ENCODE assay signal across 4 cellular contexts in the genomic region with DNA sequence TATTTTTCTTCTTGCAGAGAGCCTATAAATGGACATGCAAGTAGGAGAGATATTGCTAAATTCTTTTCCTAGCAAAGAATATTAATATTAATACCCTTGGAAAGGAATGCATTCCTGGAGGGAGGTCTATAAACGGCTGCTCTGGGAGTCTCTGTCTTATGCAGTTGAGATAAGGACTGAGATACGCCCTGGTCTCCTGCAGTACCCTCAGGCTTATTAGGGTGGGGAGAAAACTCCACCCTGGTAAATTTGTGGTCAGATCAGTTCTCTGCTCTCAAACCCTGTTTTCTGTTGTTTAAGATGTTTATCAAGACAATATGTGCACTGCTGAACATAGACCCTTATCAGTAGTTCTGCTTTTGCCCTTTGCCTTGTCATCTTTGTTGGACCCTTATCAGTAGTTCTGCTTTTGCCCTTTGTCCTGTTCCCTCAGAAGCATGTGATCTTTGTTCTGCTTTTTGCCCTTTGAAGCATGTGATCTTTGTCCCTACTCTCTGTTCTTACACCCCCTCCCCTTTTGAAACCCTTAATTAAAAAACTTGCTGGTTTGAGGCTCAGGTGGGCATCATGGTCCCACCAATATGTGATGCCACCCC. TPM values are rescaled to one million over a fixed set of nuclear protein-coding genes. Genes with fewer than 3 reads are reported as not detected.
"Had no signal": no experiment of that assay in that cellular context is flagged by ENCODE, and none has a peak within 500 bp of the region (broad histone marks: within the 10 kb centered on the region; RNA-seq: fewer than 3 reads in every experiment).

No MANE protein-coding gene starts in this region.

RNA-seq across cellular contexts. Expression of a gene that starts 10.4 kb away (rescaled TPM):
- total RNA-seq: HT-29; LHCN-M2; PC-3; T-helper 1 cell treated with Interleukin-12 subunit alpha and Interleukin-12 subunit beta and Interleukin-4 antibody, amounts not matched to agents 30 ng/mL and 1 ng/mL, for 36 hours had no signal
